20 cellular contexts compared by ENCODE assay signal in genomic region chr3:44482721-44483120, GRCh38. TPM values are rescaled to one million over a fixed set of nuclear protein-coding genes. Genes with fewer than 3 reads are reported as not detected.
A peak's percentile ranks its signal among the peaks of the same experiment; 100 is the strongest.
DNase-seq lines count a peak whose midpoint lies in the region; ATAC-seq, FAIRE-seq and TF ChIP-seq lines count a peak whose summit lies in the region.
"Had no signal": no experiment of that assay in that cellular context is flagged by ENCODE, and none has a peak within 500 bp of the region (broad histone marks: within the 10 kb centered on the region; RNA-seq: fewer than 3 reads in every experiment).

No MANE protein-coding gene starts in this region.

- H2BK5ac ChIP-seq in trophoblast cell (ENCODE audit: low read depth, low read length, poor library complexity) = no peak overlapping the region

- peaks cover 1% of the 10 kb centered on the region for H3K79me1 ChIP-seq in trophoblast cell (ENCODE audit: low read length)

- no peak overlapping the region for H3K4me2 ChIP-seq in trophoblast cell (ENCODE audit: low read length)
- H3K4me2 ChIP-seq: BLaER1 had no signal

- H2AFZ ChIP-seq in trophoblast cell (ENCODE audit: insufficient read depth, low read length, poor library complexity) = no peak overlapping the region

- TF ChIP-seq CTCF in RWPE2 (IDR thresholded peaks at IDR 0.05; ENCODE audit: poor library complexity, severe bottlenecking) (no peak), glutamatergic neuron (IDR thresholded peaks at IDR 0.05; ENCODE audit: partially characterized antibody, unreplicated experiment) (no peak), Caco-2 (IDR thresholded peaks at IDR 0.05; ENCODE audit: insufficient read depth in 1 of 2, low read depth in 1 of 2, low read length in 1 of 2, severe bottlenecking in 1 of 2, unreplicated experiment in 1 of 2) (no peak)

- H3K27ac Mint-ChIP-seq in glutamatergic neuron (ENCODE audit: unreplicated experiment) = peak overlapping the region; percentile 94
- H3K27ac Mint-ChIP-seq in Caco-2 (ENCODE audit: unreplicated experiment) = no peak overlapping the region
- no peak overlapping the region for H3K27ac Mint-ChIP-seq in immature natural killer cell
- H3K27ac Mint-ChIP-seq: CD4-positive, alpha-beta T cell had no signal

- H2BK12ac ChIP-seq in trophoblast cell (ENCODE audit: low read length) = no peak overlapping the region

- no peak overlapping the region for H3K14ac ChIP-seq in trophoblast cell (ENCODE audit: low read length)

- H3K4ac ChIP-seq in trophoblast cell (ENCODE audit: low read depth, low read length) = no peak overlapping the region

- no peaks in the 10 kb centered on the region for H3K4me1 ChIP-seq in RWPE2 (ENCODE audit: insufficient read depth, poor library complexity, severe bottlenecking)
- H3K4me1 ChIP-seq in trophoblast cell (ENCODE audit: control insufficient read depth in 1 of 2, insufficient read depth in 2 of 2, low read length in 2 of 2) = peaks cover 2 to 10% of the 10 kb centered on the region in 2 experiments
- 0 out of 2 replicates have a peak, but pooled peaks cover 6% of the 10 kb centered on the region for H3K4me1 ChIP-seq in Caco-2
- H3K4me1 ChIP-seq: BLaER1 had no signal

- H2AK5ac ChIP-seq in trophoblast cell (ENCODE audit: low read length) = no peak overlapping the region

- POLR2A ChIA-PET in Caco-2 (lab: Charles Lee) = no interaction called here

- no peak overlapping the region for H2BK120ac ChIP-seq in trophoblast cell (ENCODE audit: insufficient read depth, low read length, poor library complexity)

- no peaks in the 10 kb centered on the region for H3K79me2 ChIP-seq in trophoblast cell (ENCODE audit: control insufficient read depth, insufficient read depth, low read length, poor library complexity)

- no peak overlapping the region for H4K12ac ChIP-seq in trophoblast cell (ENCODE audit: low read depth, low read length)

- intact Hi-C loops in Caco-2 (cut with micrococcal nuclease; ENCODE audit: unreplicated experiment) = no loop called here

- BruUV-seq in Caco-2 (replicated peaks; lab: Mats Ljungman, UMichigan) = no TSS peak

- 0 out of 3 replicates have a peak, but pooled peaks have one; percentile 21 for ATAC-seq in RWPE2 (ENCODE audit: low read depth)
- no peak for ATAC-seq in HG02678 (IDR thresholded peaks at IDR 0.05; ENCODE audit: unreplicated experiment)

- H3K9me3 ChIP-seq in RWPE2 (ENCODE audit: severe bottlenecking) = no peaks in the 10 kb centered on the region
- H3K9me3 ChIP-seq in trophoblast cell (ENCODE audit: insufficient read depth, low read depth, low read length) = no peaks in the 10 kb centered on the region
- no peaks in the 10 kb centered on the region for H3K9me3 ChIP-seq in Caco-2
- H3K9me3 ChIP-seq: BLaER1, HAP-1, SJSA1 had no signal

- no peak overlapping the region for H4K8ac ChIP-seq in trophoblast cell (ENCODE audit: low read depth, low read length)

- H3K36me3 Mint-ChIP-seq in glutamatergic neuron (ENCODE audit: unreplicated experiment) = peaks cover 3% of the 10 kb centered on the region
- peaks cover 3% of the 10 kb centered on the region for H3K36me3 Mint-ChIP-seq in Caco-2 (ENCODE audit: insufficient read depth, unreplicated experiment)
- H3K36me3 Mint-ChIP-seq in immature natural killer cell = peaks cover 0 to 4% (median 3%) of the 10 kb centered on the region in 3 donors

- WGBS in trophoblast cell (ENCODE audit: extremely low coverage, insufficient coverage, insufficient read length) = no CpG with 5 or more reads among the region's 1 CpG

- no peak overlapping the region for H3K27ac ChIP-seq in RWPE2 (ENCODE audit: poor library complexity, severe bottlenecking)
- H3K27ac ChIP-seq in trophoblast cell (ENCODE audit: low read depth, low read length) = no peak overlapping the region
- H3K27ac ChIP-seq: BLaER1, SJSA1 had no signal

- no peak overlapping the region for H3K18ac ChIP-seq in trophoblast cell (ENCODE audit: low read length)

- H3K23ac ChIP-seq in trophoblast cell (ENCODE audit: low read length) = no peak overlapping the region

- no peak overlapping the region for H3K9ac ChIP-seq in trophoblast cell (ENCODE audit: low read length)
- H3K9ac ChIP-seq: BLaER1 had no signal

- H3K4me3 ChIP-seq in RWPE2 (ENCODE audit: severe bottlenecking) = no peak overlapping the region
- H3K4me3 ChIP-seq in trophoblast cell (ENCODE audit: low read depth, low read length) = no peak overlapping the region
- H3K4me3 ChIP-seq in Caco-2 (ENCODE audit: low read depth, low read length) = no peak overlapping the region
- H3K4me3 ChIP-seq: BLaER1, HAP-1, SJSA1 had no signal

- peaks cover 4% of the 10 kb centered on the region for H3K27me3 Mint-ChIP-seq in glutamatergic neuron (ENCODE audit: unreplicated experiment)
- H3K27me3 Mint-ChIP-seq in Caco-2 (ENCODE audit: insufficient read depth, unreplicated experiment) = no peaks in the 10 kb centered on the region
- H3K27me3 Mint-ChIP-seq in immature natural killer cell (ENCODE audit: low read depth in 3 of 3) = peaks cover 0 to 2% (median under 1%) of the 10 kb centered on the region in 3 donors
- H3K27me3 Mint-ChIP-seq: CD4-positive, alpha-beta T cell had no signal

- H3K9me3 Mint-ChIP-seq in glutamatergic neuron (ENCODE audit: unreplicated experiment) (peaks cover 4% of the 10 kb centered on the region), Caco-2 (ENCODE audit: unreplicated experiment) (no peaks in the 10 kb centered on the region), immature natural killer cell (peaks cover 0 to 5% (median 0%) of the 10 kb centered on the region in 6 donors)

- peak; percentile 8 for FAIRE-seq in GM19239 (lab: Jason Lieb, UNC)

- no peak overlapping the region for H4K91ac ChIP-seq in trophoblast cell (ENCODE audit: low read depth, low read length)

- H3K4me3 Mint-ChIP-seq in glutamatergic neuron (ENCODE audit: unreplicated experiment) (no peak overlapping the region), Caco-2 (ENCODE audit: unreplicated experiment) (no peak overlapping the region), immature natural killer cell (no peak overlapping the region)
- H3K4me3 Mint-ChIP-seq: CD4-positive, alpha-beta T cell had no signal

- H3K4me1 Mint-ChIP-seq in glutamatergic neuron (ENCODE audit: low read depth, unreplicated experiment) (peaks cover 18% of the 10 kb centered on the region), Caco-2 (ENCODE audit: low read depth, unreplicated experiment) (no peaks in the 10 kb centered on the region), immature natural killer cell (peaks cover 5 to 6% of the 10 kb centered on the region in 2 donors)

- H3K36me3 ChIP-seq in RWPE2 (ENCODE audit: low read depth) = no peaks in the 10 kb centered on the region
- no peaks in the 10 kb centered on the region for H3K36me3 ChIP-seq in trophoblast cell (ENCODE audit: control insufficient read depth in 1 of 2, insufficient read depth in 2 of 2, low read length in 2 of 2)
- no peaks in the 10 kb centered on the region for H3K36me3 ChIP-seq in Caco-2 (ENCODE audit: control insufficient read depth, insufficient read depth, low read length)
- H3K36me3 ChIP-seq: BLaER1, HAP-1, SJSA1 had no signal

- no peak for DNase-seq in GM19239 (ENCODE audit: insufficient read length, low spot score)
- no peak for DNase-seq in RWPE2 (ENCODE audit: low spot score)
- no peak for DNase-seq in glutamatergic neuron
- DNase-seq in trophoblast cell = peak; percentile 74 to 86
- DNase-seq in Caco-2 = no peak
- DNase-seq in immature natural killer cell = no peak
- DNase-seq: CD4-positive, alpha-beta T cell; DMS53; GOT3; NCI-H1092; NCI-H1417 treated with DMSO at 0.1 percent for 48 hours; NCI-H1694 treated with DMSO at 0.1 percent for 48 hours; NCI-H2081; NCI-H524 treated with DMSO at 0.1 percent for 48 hours; NCI-H774; Right ventricle myocardium superior had no signal

- CTCF ChIA-PET in Caco-2 (lab: Charles Lee) = no interaction called here

- no peaks in the 10 kb centered on the region for H3K27me3 ChIP-seq in RWPE2 (ENCODE audit: insufficient read depth, poor library complexity, severe bottlenecking)
- H3K27me3 ChIP-seq in trophoblast cell (ENCODE audit: insufficient read depth, low read length) = no peaks in the 10 kb centered on the region
- H3K27me3 ChIP-seq in Caco-2 (replicated peaks; ENCODE audit: control insufficient read depth, insufficient read depth, low read length) = no peaks in the 10 kb centered on the region
- H3K27me3 ChIP-seq: BLaER1, SJSA1 had no signal

RNA-seq across cellular contexts. Expression of gene ZNF445, which starts 5.3 kb away (rescaled TPM):
- total RNA-seq in glutamatergic neuron (ENCODE audit: unreplicated experiment) (66.8 TPM), Caco-2 (2022) (19.0 TPM in 2 replicates)
- 7.0 and 7.3 TPM in 2 replicates for polyA plus RNA-seq in trophoblast cell (2013)
- 1 to 10 TPM in 2 of 3 donors, under 1 TPM in 1; 0.11 to 4.0 (median 2.0) TPM for polyA plus RNA-seq in immature natural killer cell

Comparison
In these comparisons a context has a peak if more than half of its experiments do, and no peak if none do; other contexts are left out.
1. DNase-seq: peak in trophoblast cell (2 of 2); none in GM19239 (single experiment), RWPE2 (single experiment), glutamatergic neuron (single experiment), Caco-2 (0 of 2) and immature natural killer cell (0 of 3).